Comparison of ENCODE assay signal across 8 cellular contexts in genomic region chr2:61470965-61471904, GRCh38.
DNase-seq lines count a peak whose midpoint lies in the region; ATAC-seq lines count a peak whose summit lies in the region.

Gene USP34, minus strand, starts transcription at chr2:61471087. Its CDS starts 395 bp downstream, at chr2:61470692.

- peak within 1 kb of the TSS; percentile 94 for H3K27ac ChIP-seq in cingulate gyrus (ENCODE audit: low read depth, low read length)

- ATAC-seq in HG03442 (IDR thresholded peaks at IDR 0.05; ENCODE audit: unreplicated experiment): peak; percentile 72

- DNase-seq in AML-193 (lab: John Stamatoyannopoulos, UW): peak; percentile 87 to 90
- DNase-seq in GM19238 (ENCODE audit: insufficient read length, low spot score): peak; percentile 73
- peak; percentile 37 for DNase-seq in NCI-H524 treated with DMSO at 0.1 percent for 48 hours (lab: John Stamatoyannopoulos, UW)
- peak; percentile 94 for DNase-seq in activated CD4-positive, alpha-beta T cell treated with anti-CD3 and anti-CD28 coated beads for 48 hours
- DNase-seq in kidney tubule cell (ENCODE audit: low spot score): peak; percentile 96
- DNase-seq in stimulated activated CD4-positive, alpha-beta T cell treated with anti-CD3 and anti-CD28 coated beads, Interleukin-1b, Interleukin-23, amount 100 ng/mL, for 1 hour (ENCODE audit: low read depth in 2 of 2): peak; percentile 73 to 85

Comparison
In these comparisons a context has a peak if more than half of its experiments do, and no peak if none do; other contexts are left out.
1. Peak in every context shown above with its lines: DNase-seq, ATAC-seq and H3K27ac ChIP-seq.
2. DNase-seq: peak in every context shown above with its lines; median percentile 96 in kidney tubule cell; 94 in activated CD4-positive, alpha-beta T cell treated with anti-CD3 and anti-CD28 coated beads for 48 hours; 88 in AML-193; 79 in stimulated activated CD4-positive, alpha-beta T cell treated with anti-CD3 and anti-CD28 coated beads, Interleukin-1b, Interleukin-23, amount 100 ng/mL, for 1 hour; 73 in GM19238; 37 in NCI-H524 treated with DMSO at 0.1 percent for 48 hours.